22 cellular contexts compared by ENCODE assay signal in genomic region chr7:25308246-25308645, GRCh38.
"Had no signal": no experiment of that assay in that cellular context is flagged by ENCODE, and none has a peak within 500 bp of the region (broad histone marks: within the 10 kb centered on the region; RNA-seq: fewer than 3 reads in every experiment).

No MANE protein-coding gene starts in this region.

- ATAC-seq: activated CD8-positive, alpha-beta T cell treated with anti-CD3 and anti-CD28 coated beads, Interleukin-2, amount 10 ng/mL, durations not matched to agents 7 days and 5 days; foreskin keratinocyte; heart left ventricle; naive thymus-derived CD4-positive, alpha-beta T cell; WTC11 had no signal

- H3K4me1 ChIP-seq: parathyroid adenoma had no signal

- H3K4me1 Mint-ChIP-seq: activated naive CD8-positive, alpha-beta T cell treated with anti-CD3 and anti-CD28 coated beads, Interleukin-2, amount 10 ng/mL, durations not matched to agents 7 days and 5 days; naive thymus-derived CD4-positive, alpha-beta T cell had no signal

- H3K4me3 ChIP-seq: body of pancreas, dorsolateral prefrontal cortex, heart left ventricle, left ventricle myocardium inferior, SK-N-MC, tibial artery had no signal

- H3K79me2 ChIP-seq: parathyroid adenoma had no signal

- DNase-seq: activated CD4-positive, alpha-beta T cell treated with anti-CD3 and anti-CD28 coated beads for 4 hours; activated CD8-positive, alpha-beta T cell treated with anti-CD3 and anti-CD28 coated beads, Interleukin-2, amount 10 ng/mL, durations not matched to agents 7 days and 5 days; activated naive CD4-positive, alpha-beta T cell treated with Interleukin-2 at 50 U/mL for 16 hours; activated naive CD8-positive, alpha-beta T cell treated with anti-CD3 and anti-CD28 coated beads, Interleukin-2, amount 10 ng/mL, durations not matched to agents 7 days and 5 days; activated T-cell treated with anti-CD3 and anti-CD28 coated beads, Interleukin-2, amount 50 U/mL, for 24 hours; body of pancreas; foreskin keratinocyte; heart left ventricle; left ventricle myocardium inferior; mammary epithelial cell; naive thymus-derived CD4-positive, alpha-beta T cell; retina; stimulated activated CD4-positive, alpha-beta T cell treated with anti-CD3 and anti-CD28 coated beads, Interleukin-2, amount 100 ng/mL, for 24 hours; stimulated activated naive CD4-positive, alpha-beta T cell treated with Interleukin-2 at 50 U/mL for 16 hours; tibial artery had no signal

- H3K27ac ChIP-seq: epithelial cell of prostate, foreskin keratinocyte, heart left ventricle, left ventricle myocardium inferior, parathyroid adenoma, SK-N-MC, tibial artery had no signal

- H3K36me3 Mint-ChIP-seq: activated naive CD8-positive, alpha-beta T cell treated with anti-CD3 and anti-CD28 coated beads, Interleukin-2, amount 10 ng/mL, durations not matched to agents 7 days and 5 days; naive thymus-derived CD4-positive, alpha-beta T cell; WTC11 had no signal

- H3K36me3 ChIP-seq: heart left ventricle, left ventricle myocardium inferior, tibial artery had no signal

- H3K9me3 ChIP-seq: body of pancreas, heart left ventricle, left ventricle myocardium inferior, tibial artery had no signal

- H2AFZ ChIP-seq: parathyroid adenoma had no signal

- H3K9me3 Mint-ChIP-seq: activated naive CD8-positive, alpha-beta T cell treated with anti-CD3 and anti-CD28 coated beads, Interleukin-2, amount 10 ng/mL, durations not matched to agents 7 days and 5 days; activated T-cell treated with anti-CD3 and anti-CD28 coated beads, Interleukin-2, amount 50 U/mL, for 24 hours; activated T-helper 2 cell treated with anti-CD3 and anti-CD28 coated beads, Interferon-gamma antibody, Interleukin-2, Interleukin-4, amounts not matched to agents 10 μg/mL and 5 μg/mL and 100 μg/mL, durations not matched to agents 14 hours and 24 hours and 36 hours; T-helper 2 cell treated with Interferon-gamma antibody and Interleukin-4, amounts not matched to agents 5 μg/mL and 100 μg/mL, for 36 hours; WTC11 had no signal

- H3K27me3 ChIP-seq: body of pancreas, tibial artery had no signal

- H3K4me3 Mint-ChIP-seq: activated CD8-positive, alpha-beta T cell treated with anti-CD3 and anti-CD28 coated beads, Interleukin-2, amount 10 ng/mL, durations not matched to agents 7 days and 5 days; activated naive CD8-positive, alpha-beta T cell treated with anti-CD3 and anti-CD28 coated beads, Interleukin-2, amount 10 ng/mL, durations not matched to agents 7 days and 5 days; activated T-cell treated with anti-CD3 and anti-CD28 coated beads, Interleukin-2, amount 50 U/mL, for 24 hours; naive thymus-derived CD4-positive, alpha-beta T cell; T-helper 2 cell treated with Interferon-gamma antibody and Interleukin-4, amounts not matched to agents 5 μg/mL and 100 μg/mL, for 36 hours; WTC11 had no signal

- H3K27ac Mint-ChIP-seq: activated CD8-positive, alpha-beta T cell treated with anti-CD3 and anti-CD28 coated beads, Interleukin-2, amount 10 ng/mL, durations not matched to agents 7 days and 5 days; activated naive CD8-positive, alpha-beta T cell treated with anti-CD3 and anti-CD28 coated beads, Interleukin-2, amount 10 ng/mL, durations not matched to agents 7 days and 5 days; activated T-cell treated with anti-CD3 and anti-CD28 coated beads, Interleukin-2, amount 50 U/mL, for 24 hours; activated T-helper 2 cell treated with anti-CD3 and anti-CD28 coated beads, Interferon-gamma antibody, Interleukin-2, Interleukin-4, amounts not matched to agents 10 μg/mL and 5 μg/mL and 100 μg/mL, durations not matched to agents 14 hours and 24 hours and 36 hours; naive thymus-derived CD4-positive, alpha-beta T cell; T-helper 2 cell treated with Interferon-gamma antibody and Interleukin-4, amounts not matched to agents 5 μg/mL and 100 μg/mL, for 36 hours; WTC11 had no signal
